Comparison of ENCODE assay signal across 23 cellular contexts in the genomic region with DNA sequence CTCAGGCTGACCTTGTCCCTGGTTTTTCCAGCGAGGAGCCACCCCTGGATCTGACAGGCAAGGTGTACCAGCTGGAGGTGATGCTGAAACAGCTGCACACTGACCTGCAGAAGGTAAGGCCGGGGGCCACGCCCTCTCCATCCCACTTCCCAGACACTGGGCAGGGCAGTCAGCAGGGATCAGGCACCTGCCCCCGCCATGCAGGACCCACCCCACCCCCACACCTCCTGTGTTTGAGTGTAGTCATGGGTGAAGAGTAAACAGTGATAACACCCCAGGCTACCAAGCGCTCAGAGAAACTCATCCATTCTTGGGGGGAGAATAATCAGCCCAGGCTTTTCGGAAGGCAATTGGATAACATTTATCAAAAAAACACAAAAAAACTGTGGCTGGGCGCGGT. TPM values are rescaled to one million over a fixed set of nuclear protein-coding genes. Genes with fewer than 3 reads are reported as not detected.
DNase-seq lines count a peak whose midpoint lies in the region; ATAC-seq and TF ChIP-seq lines count a peak whose summit lies in the region.
"Had no signal": no experiment of that assay in that cellular context is flagged by ENCODE, and none has a peak within 500 bp of the region (broad histone marks: within the 10 kb centered on the region; RNA-seq: fewer than 3 reads in every experiment).

No MANE protein-coding gene starts in this region.

- no peak for TF ChIP-seq POLR2A in body of pancreas (IDR thresholded peaks at IDR 0.05)

- H3K4me1 Mint-ChIP-seq in effector memory CD8-positive, alpha-beta T cell (ENCODE audit: low read depth in 2 of 2), result no peaks in the 10 kb centered on the region
- H3K4me1 Mint-ChIP-seq: stimulated activated effector memory CD8-positive, alpha-beta T cell treated with anti-CD3 and anti-CD28 coated beads, Interleukin-12 subunit alpha, Interleukin-12 subunit beta, amount 100 ng/mL, for 72 hours had no signal

- TF ChIP-seq CTCF in body of pancreas (IDR thresholded peaks at IDR 0.05), result no peak
- TF ChIP-seq CTCF in BE2C (IDR thresholded peaks at IDR 0.05; ENCODE audit: low read depth, low read length), result no peak
- no peak for TF ChIP-seq CTCF in psoas muscle (IDR thresholded peaks at IDR 0.05)

- H3K36me3 ChIP-seq in body of pancreas (replicated peaks in 1 of 2; ENCODE audit: insufficient read depth in 1 of 2, low read depth in 2 of 2) (peaks cover 6 to 10% of the 10 kb centered on the region in 2 donors), BE2C (no peaks in the 10 kb centered on the region), psoas muscle (ENCODE audit: insufficient read depth in 1 of 2, low read depth in 1 of 2) (peaks cover 12 to 67% of the 10 kb centered on the region in 2 donors)
- H3K36me3 ChIP-seq: uterus had no signal

- intact Hi-C loops in body of pancreas (cut with DNase I) (no loop called here), psoas muscle (cut with DNase I) (no loop called here)

- H3K27me3 ChIP-seq in body of pancreas (no peaks in the 10 kb centered on the region), BE2C (no peaks in the 10 kb centered on the region), psoas muscle (ENCODE audit: insufficient read depth in 3 of 3, low read length in 2 of 3) (peaks cover 0 to 12% (median 0%) of the 10 kb centered on the region in 3 donors)
- H3K27me3 ChIP-seq: uterus had no signal

- no peak overlapping the region for H3K27ac Mint-ChIP-seq in effector memory CD8-positive, alpha-beta T cell
- H3K27ac Mint-ChIP-seq: activated CD4-positive, alpha-beta memory T cell treated with anti-CD3 and anti-CD28 coated beads for 36 hours; stimulated activated effector memory CD8-positive, alpha-beta T cell treated with anti-CD3 and anti-CD28 coated beads, Interleukin-12 subunit alpha, Interleukin-12 subunit beta, amount 100 ng/mL, for 72 hours; WTC11 had no signal

- H3K4me1 ChIP-seq in body of pancreas (no peaks in the 10 kb centered on the region), BE2C (peaks cover 4% of the 10 kb centered on the region), psoas muscle (no peaks in the 10 kb centered on the region)

- DNase-seq in COR-L47 (lab: John Stamatoyannopoulos, UW) (peak; percentile 93), DMS79 (lab: John Stamatoyannopoulos, UW) (peak; percentile 43), NCI-H345 treated with DMSO at 0.1 percent for 48 hours (lab: John Stamatoyannopoulos, UW; ENCODE audit: unreplicated experiment) (peak; percentile 96), body of pancreas (peak in 3 of 4 donors; percentile 34 to 43 (median 35)), BE2C (no peak), cerebellum (ENCODE audit: low spot score) (no peak), psoas muscle (no peak)
- no peak for DNase-seq in effector memory CD8-positive, alpha-beta T cell
- DNase-seq: activated CD4-positive, alpha-beta memory T cell treated with anti-CD3 and anti-CD28 coated beads for 36 hours; activated gamma-delta T cell treated with Interleukin-2 at 50 U/mL for 16 hours; gastrocnemius medialis; hippocampal formation; MV-4-11; T1000; uterus had no signal

- ATAC-seq in body of pancreas, result no peak
- ATAC-seq in effector memory CD8-positive, alpha-beta T cell (replicated peaks), result no peak
- ATAC-seq in psoas muscle, result no peak
- ATAC-seq: gastrocnemius medialis; Right ventricle myocardium inferior; stimulated activated effector memory CD8-positive, alpha-beta T cell treated with anti-CD3 and anti-CD28 coated beads, Interleukin-12 subunit alpha, Interleukin-12 subunit beta, amount 100 ng/mL, for 72 hours; WTC11 had no signal

- WGBS in body of pancreas, 2 donors, result 92 to 96% methylated on average over 8 of the region's 8 CpGs
- WGBS in psoas muscle, 3 donors, result 91 to 96% (median 95%) methylated on average over 8 of the region's 8 CpGs

- H3K4me3 ChIP-seq in body of pancreas, result no peak overlapping the region
- H3K4me3 ChIP-seq in BE2C (ENCODE audit: low read depth, low read length), result no peak overlapping the region
- H3K4me3 ChIP-seq in psoas muscle, result no peak overlapping the region
- H3K4me3 ChIP-seq: esophagus muscularis mucosa, gastrocnemius medialis, uterus had no signal

- H3K36me3 Mint-ChIP-seq in effector memory CD8-positive, alpha-beta T cell (ENCODE audit: insufficient read depth), result peaks cover 14% of the 10 kb centered on the region

- H3K9me3 ChIP-seq in body of pancreas (no peaks in the 10 kb centered on the region), BE2C (no peaks in the 10 kb centered on the region), psoas muscle (no peaks in the 10 kb centered on the region)
- H3K9me3 ChIP-seq: esophagus muscularis mucosa, gastrocnemius medialis, uterus had no signal

- peaks cover 8 to 21% of the 10 kb centered on the region in 2 donors for H3K27me3 Mint-ChIP-seq in effector memory CD8-positive, alpha-beta T cell

- no peak overlapping the region for H3K4me3 Mint-ChIP-seq in effector memory CD8-positive, alpha-beta T cell
- H3K4me3 Mint-ChIP-seq: activated CD4-positive, alpha-beta memory T cell treated with anti-CD3 and anti-CD28 coated beads for 36 hours; stimulated activated effector memory CD8-positive, alpha-beta T cell treated with anti-CD3 and anti-CD28 coated beads, Interleukin-12 subunit alpha, Interleukin-12 subunit beta, amount 100 ng/mL, for 72 hours; WTC11 had no signal

- H3K27ac ChIP-seq in body of pancreas (no peak overlapping the region), psoas muscle (no peak overlapping the region)
- H3K27ac ChIP-seq: esophagus muscularis mucosa, gastrocnemius medialis, uterus had no signal

- no peaks in the 10 kb centered on the region for H3K9me3 Mint-ChIP-seq in effector memory CD8-positive, alpha-beta T cell
- H3K9me3 Mint-ChIP-seq: activated CD4-positive, alpha-beta memory T cell treated with anti-CD3 and anti-CD28 coated beads for 36 hours; stimulated activated effector memory CD8-positive, alpha-beta T cell treated with anti-CD3 and anti-CD28 coated beads, Interleukin-12 subunit alpha, Interleukin-12 subunit beta, amount 100 ng/mL, for 72 hours; WTC11 had no signal

RNA-seq across cellular contexts. Expression of a gene that starts 19.9 kb away (rescaled TPM):
- total RNA-seq in body of pancreas (not detected), cerebellum (16.6 TPM), psoas muscle (not detected)
- polyA plus RNA-seq in BE2C (2012; ENCODE audit: insufficient read depth, insufficient read length, low read depth), result 21.2 TPM
- polyA plus RNA-seq in psoas muscle, result under 1 TPM; 0.07 to 0.17 (median 0.16) TPM
- total RNA-seq: gastrocnemius medialis, lower leg skin, mononuclear cell had no signal

RNA-seq across cellular contexts. Expression of a gene that starts 52.1 kb away (rescaled TPM):
- total RNA-seq in body of pancreas (100 to 1,000 TPM in 1 of 2 donors, 10 to 100 TPM in 1; 54.2 to 105 TPM), cerebellum (1.5 TPM), psoas muscle (10 to 100 TPM in 3 of 4 donors, 1 to 10 TPM in 1; 9.2 to 17.0 (median 11.3) TPM)
- polyA plus RNA-seq in BE2C (2012; ENCODE audit: insufficient read depth, insufficient read length, low read depth), result 11.5 TPM
- 10 to 100 TPM in 2 of 3 donors, 1 to 10 TPM in 1; 9.9 to 18.7 (median 12.1) TPM for polyA plus RNA-seq in psoas muscle
- total RNA-seq: NCI-H460 had no signal
- polyA plus RNA-seq: neural cell had no signal

Comparison
In these comparisons a context has a peak if more than half of its experiments do, and no peak if none do; other contexts are left out.
1. DNase-seq: peak in COR-L47 (single experiment), DMS79 (single experiment), NCI-H345 treated with DMSO at 0.1 percent for 48 hours (single experiment) and body of pancreas (3 of 4); none in BE2C (single experiment), effector memory CD8-positive, alpha-beta T cell (0 of 3), cerebellum (single experiment) and psoas muscle (0 of 2).
2. RNA of a gene that starts 19.9 kb away (total RNA-seq): 16.6 TPM in cerebellum (single experiment); not detected in body of pancreas and not detected in psoas muscle; every median in the first group is over 10 times any median in the second.